Comparison of ENCODE assay signal across 8 cellular contexts in genomic region chr17:75096082-75096625, GRCh38. TPM values are rescaled to one million over a fixed set of nuclear protein-coding genes. Genes with fewer than 3 reads are reported as not detected.
A peak's percentile ranks its signal among the peaks of the same experiment; 100 is the strongest.
DNase-seq lines count a peak whose midpoint lies in the region; ATAC-seq and TF ChIP-seq lines count a peak whose summit lies in the region.

No MANE protein-coding gene starts in this region.

- H3K27ac ChIP-seq in RWPE1 = peak overlapping the region; percentile 98

- TF ChIP-seq CTCF in RWPE1 (conservative IDR thresholded peaks at IDR 0.05; ENCODE audit: low read depth) = no peak
- TF ChIP-seq CTCF in fibroblast of the aortic adventitia (IDR thresholded peaks at IDR 0.05; ENCODE audit: insufficient read depth, low read length) = no peak

- DNase-seq in GM04504 (ENCODE audit: low read depth) = peak; percentile 39
- DNase-seq in RWPE1 (ENCODE audit: low spot score) = peak; percentile 92
- peak; percentile 59 for DNase-seq in fibroblast of the aortic adventitia (ENCODE audit: low read depth)
- peak; percentile 87 for DNase-seq in posterior vena cava (ENCODE audit: low spot score)
- no peak for DNase-seq in activated CD4-positive, CD25-positive, alpha-beta regulatory T cell (lab: John Stamatoyannopoulos, UW)
- DNase-seq in activated CD8-positive, alpha-beta T cell treated with anti-CD3 and anti-CD28 coated beads, Interleukin-2, amount 10 ng/mL, durations not matched to agents 7 days and 5 days = no peak
- DNase-seq in effector CD8-positive, alpha-beta T cell (lab: John Stamatoyannopoulos, UW) = no peak
- DNase-seq in NCI-H82 treated with DMSO at 0.1 percent for 48 hours (lab: John Stamatoyannopoulos, UW; ENCODE audit: unreplicated experiment) = no peak

- no peak for ATAC-seq in activated CD8-positive, alpha-beta T cell treated with anti-CD3 and anti-CD28 coated beads, Interleukin-2, amount 10 ng/mL, durations not matched to agents 7 days and 5 days

- no peaks in the 10 kb centered on the region for H3K9me3 Mint-ChIP-seq in activated CD8-positive, alpha-beta T cell treated with anti-CD3 and anti-CD28 coated beads, Interleukin-2, amount 10 ng/mL, durations not matched to agents 7 days and 5 days (ENCODE audit: insufficient read depth)

- H3K4me3 Mint-ChIP-seq in activated CD8-positive, alpha-beta T cell treated with anti-CD3 and anti-CD28 coated beads, Interleukin-2, amount 10 ng/mL, durations not matched to agents 7 days and 5 days = no peak overlapping the region

- H3K4me1 Mint-ChIP-seq in activated CD8-positive, alpha-beta T cell treated with anti-CD3 and anti-CD28 coated beads, Interleukin-2, amount 10 ng/mL, durations not matched to agents 7 days and 5 days (ENCODE audit: low read depth) = no peaks in the 10 kb centered on the region

- no peaks in the 10 kb centered on the region for H3K27me3 Mint-ChIP-seq in activated CD8-positive, alpha-beta T cell treated with anti-CD3 and anti-CD28 coated beads, Interleukin-2, amount 10 ng/mL, durations not matched to agents 7 days and 5 days (ENCODE audit: low read depth)

- POLR2A ChIA-PET in RWPE1 (lab: Yijun Ruan, JAX; ENCODE audit: low non-redundant PET) = interaction anchor here (0.5 to 0.7 kb wide), 2 partner anchors 87 to 349 kb away, joined by 4 to 7 read pairs; no protein-coding TSS in a partner anchor
- POLR2A ChIA-PET in activated CD8-positive, alpha-beta T cell treated with anti-CD3 and anti-CD28 coated beads, Interleukin-2, amount 10 ng/mL, durations not matched to agents 7 days and 5 days (lab: Charles Lee) = interaction anchor here (0.9 kb wide), 1 partner anchor 20 kb away, joined by 3 read pairs; no protein-coding TSS in a partner anchor

- CTCF ChIA-PET in RWPE1 (lab: Yijun Ruan, JAX) = interaction anchor here (0.6 kb wide), 1 partner anchor 153 kb away, joined by 3 read pairs; no protein-coding TSS in a partner anchor
- CTCF ChIA-PET in activated CD8-positive, alpha-beta T cell treated with anti-CD3 and anti-CD28 coated beads, Interleukin-2, amount 10 ng/mL, durations not matched to agents 7 days and 5 days (lab: Charles Lee) = no interaction called here

- no peak overlapping the region for H3K27ac Mint-ChIP-seq in activated CD8-positive, alpha-beta T cell treated with anti-CD3 and anti-CD28 coated beads, Interleukin-2, amount 10 ng/mL, durations not matched to agents 7 days and 5 days

- intact Hi-C loops in posterior vena cava (cut with DNase I) = no loop called here

- H3K36me3 Mint-ChIP-seq in activated CD8-positive, alpha-beta T cell treated with anti-CD3 and anti-CD28 coated beads, Interleukin-2, amount 10 ng/mL, durations not matched to agents 7 days and 5 days (ENCODE audit: low read depth) = no peaks in the 10 kb centered on the region

- no peak overlapping the region for H3K4me3 ChIP-seq in fibroblast of the aortic adventitia (ENCODE audit: low read depth, low read length)

RNA-seq across cellular contexts. Expression of gene SLC16A5, which starts 8.4 kb away (rescaled TPM):
- 2.8 and 4.4 TPM in 2 replicates for total RNA-seq in fibroblast of the aortic adventitia (ENCODE audit: low replicate concordance)
- total RNA-seq in posterior vena cava = 1 to 10 TPM; 6.1 to 8.1 TPM
- total RNA-seq in activated CD8-positive, alpha-beta T cell treated with anti-CD3 and anti-CD28 coated beads, Interleukin-2, amount 10 ng/mL, durations not matched to agents 7 days and 5 days = 1 to 10 TPM; 4.6 to 5.4 TPM

RNA-seq across cellular contexts. Expression of gene ARMC7, which starts 13.6 kb away (rescaled TPM):
- total RNA-seq in fibroblast of the aortic adventitia (ENCODE audit: low replicate concordance) (3.4 and 3.9 TPM in 2 replicates), posterior vena cava (1 to 10 TPM; 5.8 to 6.4 TPM)
- 10 to 100 TPM; 16.1 to 17.0 TPM for total RNA-seq in activated CD8-positive, alpha-beta T cell treated with anti-CD3 and anti-CD28 coated beads, Interleukin-2, amount 10 ng/mL, durations not matched to agents 7 days and 5 days

RNA-seq across cellular contexts. Expression of gene NT5C, which starts 35.4 kb away (rescaled TPM):
- total RNA-seq in fibroblast of the aortic adventitia (ENCODE audit: low replicate concordance) (39.8 and 45.2 TPM in 2 replicates), posterior vena cava (10 to 100 TPM; 26.2 to 33.0 TPM)
- 10 to 100 TPM; 68.5 to 68.8 TPM for total RNA-seq in activated CD8-positive, alpha-beta T cell treated with anti-CD3 and anti-CD28 coated beads, Interleukin-2, amount 10 ng/mL, durations not matched to agents 7 days and 5 days

RNA-seq across cellular contexts. Expression of gene KCTD2, which starts 49.1 kb away (rescaled TPM):
- total RNA-seq in fibroblast of the aortic adventitia (ENCODE audit: low replicate concordance) (20.2 and 34.2 TPM in 2 replicates), posterior vena cava (10 to 100 TPM; 23.0 to 25.0 TPM)
- total RNA-seq in activated CD8-positive, alpha-beta T cell treated with anti-CD3 and anti-CD28 coated beads, Interleukin-2, amount 10 ng/mL, durations not matched to agents 7 days and 5 days = 10 to 100 TPM; 15.6 to 19.4 TPM

RNA-seq across cellular contexts. Expression of gene ATP5PD, which starts 49.4 kb away (rescaled TPM):
- total RNA-seq in fibroblast of the aortic adventitia (ENCODE audit: low replicate concordance) (513 and 829 TPM in 2 replicates), posterior vena cava (100 to 1,000 TPM; 205 to 235 TPM)
- total RNA-seq in activated CD8-positive, alpha-beta T cell treated with anti-CD3 and anti-CD28 coated beads, Interleukin-2, amount 10 ng/mL, durations not matched to agents 7 days and 5 days = 100 to 1,000 TPM; 232 to 238 TPM

Comparison
In these comparisons a context has a peak if more than half of its experiments do, and no peak if none do; other contexts are left out.
1. DNase-seq: peak in GM04504 (single experiment), RWPE1 (single experiment), fibroblast of the aortic adventitia (single experiment) and posterior vena cava (single experiment); none in activated CD4-positive, CD25-positive, alpha-beta regulatory T cell (0 of 4), activated CD8-positive, alpha-beta T cell treated with anti-CD3 and anti-CD28 coated beads, Interleukin-2, amount 10 ng/mL, durations not matched to agents 7 days and 5 days (single experiment), effector CD8-positive, alpha-beta T cell (single experiment) and NCI-H82 treated with DMSO at 0.1 percent for 48 hours (single experiment).